Comparison of ENCODE assay signal across 25 cellular contexts in the genomic region with DNA sequence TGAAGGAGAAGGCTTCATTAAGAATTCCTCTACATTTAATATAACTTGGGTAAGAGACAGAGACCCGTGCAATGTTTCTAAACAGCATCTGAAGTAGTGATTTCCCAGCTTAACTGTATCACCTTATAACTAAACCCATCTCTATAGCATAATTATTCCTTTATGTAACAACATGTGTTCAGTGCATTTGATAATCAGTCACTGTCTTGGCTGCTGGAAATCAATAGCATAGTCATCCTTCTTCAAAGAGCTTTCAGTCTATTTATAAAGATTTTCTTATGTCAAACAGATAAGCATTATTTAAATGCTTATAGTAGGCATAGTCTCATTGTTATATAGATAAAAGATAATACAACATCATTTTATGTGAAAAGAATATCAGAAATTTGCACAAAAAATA.
DNase-seq lines count a peak whose midpoint lies in the region.
"Had no signal": no experiment of that assay in that cellular context is flagged by ENCODE, and none has a peak within 500 bp of the region (broad histone marks: within the 10 kb centered on the region; RNA-seq: fewer than 3 reads in every experiment).

No MANE protein-coding gene starts in this region.

- DNase-seq in COLO829 (ENCODE audit: low spot score) (peak; percentile 32), SK-MEL-5 (ENCODE audit: low read depth, low spot score) (peak; percentile 55), foreskin melanocyte (peak; percentile 51), 8988T (no peak), activated T-cell treated with anti-CD3 and anti-CD28 coated beads for 4 hours (no peak)
- DNase-seq in stimulated activated CD4-positive, alpha-beta T cell treated with anti-CD3 and anti-CD28 coated beads, Interleukin-4, amount 100 ng/mL, for 24 hours = no peak
- DNase-seq: ACHN; AML-193; BE2C; C1 segment of cervical spinal cord; Caco-2; Calu3; CD4-positive, alpha-beta memory T cell; CD4-positive, alpha-beta T cell; CD4-positive, CD25-positive, alpha-beta regulatory T cell; CD8-positive, alpha-beta memory T cell; CD8-positive, alpha-beta T cell; COR-L47; DMS 273 treated with DMSO at 0.1 percent for 48 hours; DMS153; DMS53; DMS79; DMS79 treated with DMSO at 0.1 percent for 48 hours; DND-41; EL had no signal

- in situ Hi-C loops in SK-MEL-5 (cut with HindIII; ENCODE audit: low pct_unique_long_range_greater_than_20kb, low sequenced_read_pairs) = no loop called here

Comparison
In these comparisons a context has a peak if more than half of its experiments do, and no peak if none do; other contexts are left out.
1. DNase-seq: peak in COLO829 (single experiment), SK-MEL-5 (single experiment) and foreskin melanocyte (single experiment); none in 8988T (single experiment), activated T-cell treated with anti-CD3 and anti-CD28 coated beads for 4 hours (single experiment) and stimulated activated CD4-positive, alpha-beta T cell treated with anti-CD3 and anti-CD28 coated beads, Interleukin-4, amount 100 ng/mL, for 24 hours (single experiment).